ENCODE assay signal across 33 cellular contexts in the genomic region with DNA sequence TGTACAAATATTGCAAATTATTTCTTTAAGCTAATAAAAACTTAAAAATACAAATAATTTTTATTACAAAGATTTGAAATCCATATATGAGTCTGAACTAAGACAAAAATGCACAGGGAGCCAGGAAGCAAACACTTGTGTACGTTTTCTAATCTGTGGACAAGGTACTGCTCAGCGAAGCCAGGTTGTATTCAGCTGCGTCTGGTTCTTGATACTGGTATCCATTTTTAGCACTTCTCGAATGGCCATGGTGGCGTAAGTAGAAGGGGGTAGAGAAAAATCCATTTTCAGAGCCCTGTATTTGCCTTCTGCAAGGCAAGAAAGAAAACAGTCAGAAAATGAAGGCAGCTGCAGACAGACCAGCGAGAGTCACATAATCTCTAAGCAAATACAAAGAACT.
"Had no signal": no experiment of that assay in that cellular context is flagged by ENCODE, and none has a peak within 500 bp of the region (broad histone marks: within the 10 kb centered on the region; RNA-seq: fewer than 3 reads in every experiment).

No MANE protein-coding gene starts in this region.

- H3K27ac Mint-ChIP-seq: activated B cell treated with CpG ODN at 0.5 μM for 24 hours; activated CD8-positive, alpha-beta T cell treated with anti-CD3 and anti-CD28 coated beads for 36 hours; activated naive CD4-positive, alpha-beta T cell treated with anti-CD3 and anti-CD28 coated beads, Interleukin-2, amount 10 ng/mL, durations not matched to agents 7 days and 5 days; activated naive CD4-positive, alpha-beta T cell treated with anti-CD3 and anti-CD28 coated beads, Interleukin-2, amount 50 U/mL, for 72 hours; activated naive CD8-positive, alpha-beta T cell treated with anti-CD3 and anti-CD28 coated beads, Interleukin-2, amount 10 ng/mL, durations not matched to agents 7 days and 5 days; activated T-cell treated with anti-CD3 and anti-CD28 coated beads, Interleukin-2, amount 50 U/mL, for 24 hours; activated T-cell treated with anti-CD3 and anti-CD28 coated beads, Interleukin-2, amount 50 U/mL, for 72 hours; dendritic cell treated with granulocyte-macrophage colony-stimulating factor and Interleukin-4, amounts not matched to agents 40 ng/mL and 50 ng/mL, for 4 days; effector memory CD8-positive, alpha-beta T cell; T-helper 17 cell; T-helper 2 cell treated with Interferon-gamma antibody and Interleukin-4, amounts not matched to agents 5 μg/mL and 100 μg/mL, for 36 hours had no signal

- H3K4me1 Mint-ChIP-seq: activated naive CD4-positive, alpha-beta T cell treated with anti-CD3 and anti-CD28 coated beads, Interleukin-2, amount 10 ng/mL, durations not matched to agents 7 days and 5 days; activated naive CD8-positive, alpha-beta T cell treated with anti-CD3 and anti-CD28 coated beads, Interleukin-2, amount 10 ng/mL, durations not matched to agents 7 days and 5 days; central memory CD8-positive, alpha-beta T cell had no signal

- H3K27me3 Mint-ChIP-seq: activated B cell treated with CpG ODN at 0.5 μM for 24 hours; activated CD8-positive, alpha-beta T cell treated with anti-CD3 and anti-CD28 coated beads for 36 hours; activated naive CD4-positive, alpha-beta T cell treated with anti-CD3 and anti-CD28 coated beads, Interleukin-2, amount 10 ng/mL, durations not matched to agents 7 days and 5 days; activated naive CD8-positive, alpha-beta T cell treated with anti-CD3 and anti-CD28 coated beads, Interleukin-2, amount 10 ng/mL, durations not matched to agents 7 days and 5 days; activated T-cell treated with anti-CD3 and anti-CD28 coated beads, Interleukin-2, amount 50 U/mL, for 24 hours; central memory CD8-positive, alpha-beta T cell; dendritic cell treated with granulocyte-macrophage colony-stimulating factor and Interleukin-4, amounts not matched to agents 40 ng/mL and 50 ng/mL, for 4 days; effector memory CD8-positive, alpha-beta T cell; T-helper 17 cell had no signal

- ATAC-seq: activated CD4-positive, CD25-positive, alpha-beta regulatory T cell treated with anti-CD3 and anti-CD28 coated beads, Interleukin-2, amount 50 U/mL, for 24 hours; activated CD8-positive, alpha-beta T cell treated with anti-CD3 and anti-CD28 coated beads for 36 hours; activated naive CD4-positive, alpha-beta T cell treated with anti-CD3 and anti-CD28 coated beads, Interleukin-2, amount 50 U/mL, for 72 hours; activated T-cell treated with anti-CD3 and anti-CD28 coated beads, Interleukin-2, amount 50 U/mL, for 72 hours; effector memory CD8-positive, alpha-beta T cell; gastroesophageal sphincter; T-helper 17 cell had no signal

- DNase-seq: activated B cell treated with CpG ODN at 0.5 μM for 24 hours; activated CD4-positive, alpha-beta T cell treated with anti-CD3 and anti-CD28 coated beads for 48 hours; activated CD4-positive, alpha-beta T cell treated with anti-CD3 and anti-CD28 coated beads, Interleukin-2, amount 50 U/mL, for 1 hour; activated CD4-positive, alpha-beta T cell treated with anti-CD3 and anti-CD28 coated beads, Interleukin-2, amount 50 U/mL, for 48 hours; activated CD8-positive, alpha-beta memory T cell treated with anti-CD3 and anti-CD28 coated beads, Interleukin-2, amount 50 U/mL, for 48 hours; activated CD8-positive, alpha-beta T cell treated with anti-CD3 and anti-CD28 coated beads for 36 hours; activated gamma-delta T cell; activated naive CD4-positive, alpha-beta T cell; activated naive CD4-positive, alpha-beta T cell treated with anti-CD3 and anti-CD28 coated beads, Interleukin-2, amount 10 ng/mL, durations not matched to agents 7 days and 5 days; activated naive CD8-positive, alpha-beta T cell treated with anti-CD3 and anti-CD28 coated beads, Interleukin-2, amount 10 ng/mL, durations not matched to agents 7 days and 5 days; activated T-cell treated with anti-CD3 and anti-CD28 coated beads for 4 hours; activated T-cell treated with anti-CD3 and anti-CD28 coated beads, Interleukin-2, amount 50 U/mL, for 24 hours; activated T-cell treated with anti-CD3 and anti-CD28 coated beads, Interleukin-2, amount 50 U/mL, for 72 hours; dorsolateral prefrontal cortex; effector memory CD8-positive, alpha-beta T cell; esophagus squamous epithelium; foreskin melanocyte; heart right ventricle; T-helper 1 cell; T-helper 17 cell; T1000; WERI-Rb-1 had no signal

- H3K9me3 Mint-ChIP-seq: activated B cell treated with CpG ODN at 0.5 μM for 24 hours; activated CD8-positive, alpha-beta T cell treated with anti-CD3 and anti-CD28 coated beads for 36 hours; activated naive CD4-positive, alpha-beta T cell treated with anti-CD3 and anti-CD28 coated beads, Interleukin-2, amount 10 ng/mL, durations not matched to agents 7 days and 5 days; activated naive CD4-positive, alpha-beta T cell treated with anti-CD3 and anti-CD28 coated beads, Interleukin-2, amount 50 U/mL, for 72 hours; activated naive CD8-positive, alpha-beta T cell treated with anti-CD3 and anti-CD28 coated beads, Interleukin-2, amount 10 ng/mL, durations not matched to agents 7 days and 5 days; activated T-cell treated with anti-CD3 and anti-CD28 coated beads, Interleukin-2, amount 50 U/mL, for 24 hours; activated T-cell treated with anti-CD3 and anti-CD28 coated beads, Interleukin-2, amount 50 U/mL, for 72 hours; central memory CD8-positive, alpha-beta T cell; dendritic cell treated with granulocyte-macrophage colony-stimulating factor and Interleukin-4, amounts not matched to agents 40 ng/mL and 50 ng/mL, for 4 days; effector memory CD8-positive, alpha-beta T cell; T-helper 2 cell treated with Interferon-gamma antibody and Interleukin-4, amounts not matched to agents 5 μg/mL and 100 μg/mL, for 36 hours had no signal

- H3K27me3 ChIP-seq: ascending aorta, dorsolateral prefrontal cortex, esophagus squamous epithelium, gastroesophageal sphincter, heart right ventricle had no signal

- H3K27ac ChIP-seq: ascending aorta, coronary artery, epithelial cell of prostate, esophagus squamous epithelium, gastroesophageal sphincter, heart right ventricle, WERI-Rb-1 had no signal

- H3K4me1 ChIP-seq: ascending aorta, gastroesophageal sphincter had no signal

- H3K9me3 ChIP-seq: ascending aorta, esophagus squamous epithelium, gastroesophageal sphincter, heart right ventricle had no signal

- FAIRE-seq: endometrium, endothelial cell of umbilical vein had no signal

- H3K4me3 ChIP-seq: ascending aorta, coronary artery, dorsolateral prefrontal cortex, esophagus squamous epithelium, gastroesophageal sphincter, heart right ventricle had no signal

- H3K4me3 Mint-ChIP-seq: activated B cell treated with CpG ODN at 0.5 μM for 24 hours; activated CD8-positive, alpha-beta T cell treated with anti-CD3 and anti-CD28 coated beads for 36 hours; activated naive CD4-positive, alpha-beta T cell treated with anti-CD3 and anti-CD28 coated beads, Interleukin-2, amount 10 ng/mL, durations not matched to agents 7 days and 5 days; activated naive CD8-positive, alpha-beta T cell treated with anti-CD3 and anti-CD28 coated beads, Interleukin-2, amount 10 ng/mL, durations not matched to agents 7 days and 5 days; activated T-cell treated with anti-CD3 and anti-CD28 coated beads, Interleukin-2, amount 50 U/mL, for 24 hours; activated T-cell treated with anti-CD3 and anti-CD28 coated beads, Interleukin-2, amount 50 U/mL, for 72 hours; central memory CD8-positive, alpha-beta T cell; dendritic cell treated with granulocyte-macrophage colony-stimulating factor and Interleukin-4, amounts not matched to agents 40 ng/mL and 50 ng/mL, for 4 days; effector memory CD8-positive, alpha-beta T cell; T-helper 17 cell; T-helper 2 cell treated with Interferon-gamma antibody and Interleukin-4, amounts not matched to agents 5 μg/mL and 100 μg/mL, for 36 hours had no signal
